ENCODE assay signal across 9 cellular contexts in the genomic region with DNA sequence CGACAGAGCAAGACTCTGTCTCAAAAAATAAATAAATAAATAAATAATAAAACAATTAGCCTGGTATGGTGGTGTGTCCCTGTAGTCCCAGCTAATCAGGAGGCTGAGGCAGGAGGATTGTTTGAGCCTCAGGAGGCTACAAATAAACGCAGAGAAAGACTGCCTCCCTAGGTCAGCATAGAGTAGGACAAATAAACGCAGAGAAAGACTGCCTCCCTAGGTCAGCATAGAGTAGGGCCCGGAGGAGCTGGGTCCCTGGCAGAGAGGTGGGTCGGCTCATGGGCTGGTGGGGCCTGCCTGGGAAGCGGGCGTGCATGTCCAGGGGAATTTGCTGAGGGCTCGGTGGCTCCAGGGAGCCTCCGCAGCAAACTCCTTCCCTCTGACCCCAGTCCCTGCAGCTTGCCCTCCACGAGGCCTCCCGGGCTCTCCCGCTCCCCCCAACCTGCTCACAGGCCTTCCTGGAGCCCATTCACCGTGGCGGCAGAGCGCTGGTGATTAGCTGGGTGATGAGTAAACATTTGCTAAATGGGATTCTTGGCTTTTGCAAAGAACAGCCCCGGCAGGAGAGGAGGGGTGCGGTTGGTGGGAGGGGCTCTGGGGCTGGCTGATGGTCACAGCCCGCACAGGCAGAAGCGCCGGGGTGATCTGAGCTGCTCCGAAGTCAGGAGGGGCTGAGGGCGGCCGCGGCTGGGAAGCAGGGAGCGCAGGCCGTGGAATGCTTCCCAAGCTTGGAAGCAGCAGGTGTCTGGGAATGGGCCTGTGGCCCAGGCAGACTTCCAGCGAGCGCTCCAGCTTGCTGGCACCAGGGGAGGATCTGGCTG.
A peak's percentile ranks its signal among the peaks of the same experiment; 100 is the strongest.
DNase-seq lines count a peak whose midpoint lies in the region; ATAC-seq and TF ChIP-seq lines count a peak whose summit lies in the region.
"Had no signal": no experiment of that assay in that cellular context is flagged by ENCODE, and none has a peak within 500 bp of the region (broad histone marks: within the 10 kb centered on the region; RNA-seq: fewer than 3 reads in every experiment).

No MANE protein-coding gene starts in this region.

- H4K20me1 ChIP-seq in H9 (ENCODE audit: control insufficient read depth, insufficient read depth, insufficient read length), result no peaks in the 10 kb centered on the region

- H3K27me3 ChIP-seq in H9 (ENCODE audit: insufficient read depth, low read length) (no peaks in the 10 kb centered on the region), ovary (no peaks in the 10 kb centered on the region), aorta (ENCODE audit: control insufficient read depth in 1 of 2, insufficient read depth in 2 of 2, low read length in 1 of 2) (no peaks in the 10 kb centered on the region)

- H3K9me3 ChIP-seq in H9 (ENCODE audit: control insufficient read depth, low read depth, low read length), result no peaks in the 10 kb centered on the region
- no peaks in the 10 kb centered on the region for H3K9me3 ChIP-seq in ovary
- H3K9me3 ChIP-seq in aorta (ENCODE audit: control insufficient read depth, low read length), result no peaks in the 10 kb centered on the region

- DNase-seq in H9 (peak; percentile 85), NCI-H82 (lab: John Stamatoyannopoulos, UW) (peak; percentile 93), glomerular visceral epithelial cell (ENCODE audit: extremely low spot score) (peak; percentile 8), ovary (peak in 3 of 5 donors; percentile 36 to 59 (median 37)), aorta (no peak)
- DNase-seq: Kasumi-1 had no signal

- peaks cover 5 to 16% of the 10 kb centered on the region in 2 experiments for H3K4me1 Mint-ChIP-seq in H9

- H3K27ac ChIP-seq in H9 (ENCODE audit: insufficient read length, low read depth, low read length) (no peak overlapping the region), ovary (no peak overlapping the region), aorta (ENCODE audit: low read depth in 1 of 2, low read length in 2 of 2) (no peak overlapping the region)

- peaks cover 49% of the 10 kb centered on the region for H3K27me3 Mint-ChIP-seq in H9 (ENCODE audit: low read depth)

- H4K8ac ChIP-seq in H9 (replicated peaks; ENCODE audit: insufficient read length, low read depth, low read length), result no peak overlapping the region

- H3K9ac ChIP-seq in H9 (ENCODE audit: extremely low read depth, insufficient read length, low read length), result no peak overlapping the region

- no peak overlapping the region for H2BK15ac ChIP-seq in H9 (ENCODE audit: low read depth, low read length)

- TF ChIP-seq CTCF in H9 (conservative IDR thresholded peaks at IDR 0.05), result peak; percentile 31; the same call in 2 of the 3 replicates
- no peak for TF ChIP-seq CTCF in ovary (IDR thresholded peaks at IDR 0.05)

- H2AFZ ChIP-seq in H9 (ENCODE audit: low read length), result no peak overlapping the region

- no peak for ATAC-seq in HG02870 (IDR thresholded peaks at IDR 0.05; ENCODE audit: unreplicated experiment)
- ATAC-seq in aorta (ENCODE audit: low FRiP score), result no peak
- no peak for ATAC-seq in GM18520 (IDR thresholded peaks at IDR 0.05; ENCODE audit: unreplicated experiment)
- no peak for ATAC-seq in GM18511 (IDR thresholded peaks at IDR 0.05; ENCODE audit: unreplicated experiment)

- peak overlapping the region; percentile 24 to 54; a peak in 3 of 5 replicates for H3K4me3 Mint-ChIP-seq in H9

- no peak overlapping the region for H3T11ph ChIP-seq in H9 (ENCODE audit: low read length)

- H3K79me1 ChIP-seq in H9 (ENCODE audit: insufficient read depth, low read depth, low read length, poor library complexity, severe bottlenecking), result no peaks in the 10 kb centered on the region

- no peak overlapping the region for H3K23ac ChIP-seq in H9 (ENCODE audit: insufficient read length, low read depth, low read length)

- no peak overlapping the region for H3K18ac ChIP-seq in H9 (ENCODE audit: insufficient read length, low read depth, low read length)

- H2BK120ac ChIP-seq in H9 (ENCODE audit: low read depth, low read length, poor library complexity, severe bottlenecking), result no peak overlapping the region

- no peak overlapping the region for H2BK12ac ChIP-seq in H9 (ENCODE audit: insufficient read length, low read depth, low read length)

- no peak overlapping the region for H3K56ac ChIP-seq in H9 (ENCODE audit: insufficient read length, low read depth, low read length)

- H3K36me3 Mint-ChIP-seq in H9 (ENCODE audit: insufficient read depth in 1 of 3, low read depth in 3 of 3), result no peaks in the 10 kb centered on the region

- no peak overlapping the region for H3K4ac ChIP-seq in H9 (ENCODE audit: low read depth, low read length)

- H3K4me1 ChIP-seq in H9 (ENCODE audit: insufficient read depth, low read length) (no peaks in the 10 kb centered on the region), ovary (ENCODE audit: insufficient read depth) (no peaks in the 10 kb centered on the region), aorta (ENCODE audit: control insufficient read depth in 1 of 2, insufficient read depth in 2 of 2, low read length in 2 of 2) (no peaks in the 10 kb centered on the region)

- H3K9me3 Mint-ChIP-seq in H9, result peaks cover 0 to 3% of the 10 kb centered on the region in 2 experiments; a peak in 1 of 5 replicates

- no peaks in the 10 kb centered on the region for H3K79me2 ChIP-seq in H9 (ENCODE audit: insufficient read depth, low read length)

- TF ChIP-seq POLR2A in ovary (IDR thresholded peaks at IDR 0.05), result no peak

- H4K91ac ChIP-seq in H9 (ENCODE audit: insufficient read length, low read depth, low read length), result no peak overlapping the region

- peak overlapping the region; percentile 8; the same call in 1 of the 2 replicates for H3K14ac ChIP-seq in H9 (ENCODE audit: insufficient read depth, low read length)

- H4K5ac ChIP-seq in H9 (ENCODE audit: insufficient read length, low read depth, low read length), result no peak overlapping the region

- no peak overlapping the region for H3K4me2 ChIP-seq in H9 (ENCODE audit: insufficient read depth, insufficient read length, low read length)

- H3K36me3 ChIP-seq in ovary (no peaks in the 10 kb centered on the region), aorta (ENCODE audit: control insufficient read depth in 1 of 2, insufficient read depth in 2 of 2, low read length in 1 of 2) (no peaks in the 10 kb centered on the region)

- intact Hi-C loops in ovary (cut with DNase I), result no loop called here
- intact Hi-C loops in aorta (cut with DNase I), result no loop called here

- TF ChIP-seq EP300 in ovary (IDR thresholded peaks at IDR 0.05), result no peak

- no peak overlapping the region for H2AK5ac ChIP-seq in H9 (ENCODE audit: insufficient read length, low read length)

- H2BK20ac ChIP-seq in H9 (ENCODE audit: low read depth, low read length, poor library complexity, severe bottlenecking), result no peak overlapping the region

- H3K4me3 ChIP-seq in ovary (no peak overlapping the region), aorta (ENCODE audit: low read length in 2 of 2) (no peak overlapping the region)

- H3K23me2 ChIP-seq in H9 (ENCODE audit: insufficient read length, low read depth, low read length, poor library complexity, severe bottlenecking), result peaks cover 5% of the 10 kb centered on the region

- H3K27ac Mint-ChIP-seq in H9, result no peak overlapping the region

- no CpG with 5 or more reads among the region's 28 CpGs for WGBS in H9 (ENCODE audit: extremely low coverage, insufficient read length, low lambda C conversion rate)
- 25 to 38% (median 29%) methylated on average over 28 of the region's 28 CpGs for WGBS in ovary, 3 donors
- WGBS in aorta, 2 donors, result 18 to 24% methylated on average over 28 of the region's 28 CpGs

- H2BK5ac ChIP-seq in H9 (ENCODE audit: insufficient read length, low read length), result no peak overlapping the region

Comparison
In these comparisons a context has a peak if more than half of its experiments do, and no peak if none do; other contexts are left out.
1. DNase-seq: peak in H9 (single experiment), NCI-H82 (single experiment), glomerular visceral epithelial cell (single experiment) and ovary (3 of 5); none in aorta (0 of 2).